In genomic region chr4:129929052-129929451, GRCh38 we compare ENCODE assay signal across 11 cellular contexts.
A peak's percentile ranks its signal among the peaks of the same experiment; 100 is the strongest.
DNase-seq lines count a peak whose midpoint lies in the region; ATAC-seq and TF ChIP-seq lines count a peak whose summit lies in the region.
"Had no signal": no experiment of that assay in that cellular context is flagged by ENCODE, and none has a peak within 500 bp of the region (broad histone marks: within the 10 kb centered on the region; RNA-seq: fewer than 3 reads in every experiment).

No MANE protein-coding gene starts in this region.

- no peaks in the 10 kb centered on the region for H3K9me3 Mint-ChIP-seq in WTC11
- H3K9me3 Mint-ChIP-seq in stimulated activated naive CD8-positive, alpha-beta T cell treated with anti-CD3 and anti-CD28 coated beads, Interleukin-15, amount 100 ng/mL, for 72 hours: no peaks in the 10 kb centered on the region
- H3K9me3 Mint-ChIP-seq in activated naive CD4-positive, alpha-beta T cell treated with anti-CD3 and anti-CD28 coated beads, Interleukin-2, amount 10 ng/mL, durations not matched to agents 7 days and 5 days: no peaks in the 10 kb centered on the region

- no peaks in the 10 kb centered on the region for H3K36me3 Mint-ChIP-seq in WTC11
- H3K36me3 Mint-ChIP-seq in activated naive CD4-positive, alpha-beta T cell treated with anti-CD3 and anti-CD28 coated beads, Interleukin-2, amount 10 ng/mL, durations not matched to agents 7 days and 5 days: no peaks in the 10 kb centered on the region

- H3K27ac Mint-ChIP-seq in WTC11: no peak overlapping the region
- H3K27ac Mint-ChIP-seq in stimulated activated naive CD8-positive, alpha-beta T cell treated with anti-CD3 and anti-CD28 coated beads, Interleukin-15, amount 100 ng/mL, for 72 hours: no peak overlapping the region
- H3K27ac Mint-ChIP-seq in activated naive CD4-positive, alpha-beta T cell treated with anti-CD3 and anti-CD28 coated beads, Interleukin-2, amount 10 ng/mL, durations not matched to agents 7 days and 5 days: no peak overlapping the region

- H3K4me3 ChIP-seq in Jurkat, Clone E6-1 (ENCODE audit: low read length): no peak overlapping the region
- H3K4me3 ChIP-seq in foreskin fibroblast (ENCODE audit: low read depth in 1 of 2, low read length in 2 of 2): no peak overlapping the region
- H3K4me3 ChIP-seq: Peyer's patch had no signal

- peaks cover 41% of the 10 kb centered on the region for H3K4me1 Mint-ChIP-seq in WTC11
- H3K4me1 Mint-ChIP-seq in stimulated activated naive CD8-positive, alpha-beta T cell treated with anti-CD3 and anti-CD28 coated beads, Interleukin-15, amount 100 ng/mL, for 72 hours: no peaks in the 10 kb centered on the region
- H3K4me1 Mint-ChIP-seq in activated naive CD4-positive, alpha-beta T cell treated with anti-CD3 and anti-CD28 coated beads, Interleukin-2, amount 10 ng/mL, durations not matched to agents 7 days and 5 days: no peaks in the 10 kb centered on the region

- POLR2A ChIA-PET in WTC11 (lab: Charles Lee): no interaction called here

- H3K4me3 Mint-ChIP-seq in WTC11: no peak overlapping the region
- no peak overlapping the region for H3K4me3 Mint-ChIP-seq in stimulated activated naive CD8-positive, alpha-beta T cell treated with anti-CD3 and anti-CD28 coated beads, Interleukin-15, amount 100 ng/mL, for 72 hours
- no peak overlapping the region for H3K4me3 Mint-ChIP-seq in activated naive CD4-positive, alpha-beta T cell treated with anti-CD3 and anti-CD28 coated beads, Interleukin-2, amount 10 ng/mL, durations not matched to agents 7 days and 5 days

- peak; percentile 37; the same call in 1 of the 2 replicates for TF ChIP-seq CTCF in WTC11 (IDR thresholded peaks at IDR 0.05)
- TF ChIP-seq CTCF in foreskin fibroblast (IDR thresholded peaks at IDR 0.05; ENCODE audit: low read depth, low read length): no peak

- CTCF ChIA-PET in WTC11 (lab: Charles Lee): no interaction called here
- CTCF ChIA-PET in activated naive CD4-positive, alpha-beta T cell treated with anti-CD3 and anti-CD28 coated beads, Interleukin-2, amount 10 ng/mL, durations not matched to agents 7 days and 5 days (lab: Charles Lee): no interaction called here

- no peaks in the 10 kb centered on the region for H3K27me3 Mint-ChIP-seq in WTC11 (ENCODE audit: low read depth)
- H3K27me3 Mint-ChIP-seq in stimulated activated naive CD8-positive, alpha-beta T cell treated with anti-CD3 and anti-CD28 coated beads, Interleukin-15, amount 100 ng/mL, for 72 hours: no peaks in the 10 kb centered on the region
- H3K27me3 Mint-ChIP-seq in activated naive CD4-positive, alpha-beta T cell treated with anti-CD3 and anti-CD28 coated beads, Interleukin-2, amount 10 ng/mL, durations not matched to agents 7 days and 5 days: no peaks in the 10 kb centered on the region

- peak; percentile 17 for DNase-seq in DMS 273 (lab: John Stamatoyannopoulos, UW; ENCODE audit: unreplicated experiment)
- DNase-seq in DMS 273 treated with DMSO at 0.1 percent for 48 hours (lab: John Stamatoyannopoulos, UW): no peak
- DNase-seq in Jurkat, Clone E6-1 (ENCODE audit: low read depth, low spot score): peak; percentile 10
- DNase-seq in WTC11 (ENCODE audit: low spot score): peak; percentile 32
- DNase-seq in renal cortical epithelial cell (ENCODE audit: low read depth): peak; percentile 25
- DNase-seq in stimulated activated naive CD8-positive, alpha-beta T cell treated with anti-CD3 and anti-CD28 coated beads, Interleukin-15, amount 100 ng/mL, for 72 hours: no peak
- DNase-seq in foreskin fibroblast: no peak
- no peak for DNase-seq in activated naive CD4-positive, alpha-beta T cell treated with anti-CD3 and anti-CD28 coated beads, Interleukin-2, amount 10 ng/mL, durations not matched to agents 7 days and 5 days
- DNase-seq: 8988T; activated T-cell treated with anti-CD3 and anti-CD28 coated beads, Interleukin-2, amount 50 U/mL, for 1 hour; Peyer's patch had no signal

- ATAC-seq in WTC11: peak; percentile 84
- no peak for ATAC-seq in stimulated activated naive CD8-positive, alpha-beta T cell treated with anti-CD3 and anti-CD28 coated beads, Interleukin-15, amount 100 ng/mL, for 72 hours

TF ChIP-seq in WTC11, 78 proteins besides CTCF, POLR2A, EP300 and RAD21:
- TF ChIP-seq ZNF263 (CRISPR knock-in tag; IDR thresholded peaks at IDR 0.05; ENCODE audit: low read depth): no peak
- no peak for TF ChIP-seq MYBL2 (CRISPR knock-in tag; IDR thresholded peaks at IDR 0.05)
- no peak for TF ChIP-seq USF1 (CRISPR knock-in tag; IDR thresholded peaks at IDR 0.05)
- TF ChIP-seq NR1H2 (CRISPR knock-in tag; IDR thresholded peaks at IDR 0.05): no peak
- no peak for TF ChIP-seq ETV6 (CRISPR knock-in tag; IDR thresholded peaks at IDR 0.05)
- TF ChIP-seq IRF2 (CRISPR knock-in tag; IDR thresholded peaks at IDR 0.05; ENCODE audit: borderline replicate concordance, low read depth): no peak
- TF ChIP-seq ZSCAN18 (CRISPR knock-in tag; IDR thresholded peaks at IDR 0.05): no peak
- no peak for TF ChIP-seq SMAD4 (CRISPR knock-in tag; IDR thresholded peaks at IDR 0.05)
- no peak for TF ChIP-seq GRHL2 (CRISPR knock-in tag; IDR thresholded peaks at IDR 0.05; ENCODE audit: insufficient replicate concordance, severe bottlenecking)
- no peak for TF ChIP-seq PRRX2 (CRISPR knock-in tag; IDR thresholded peaks at IDR 0.05)
- no peak for TF ChIP-seq NFATC4 (CRISPR knock-in tag; IDR thresholded peaks at IDR 0.05)
- TF ChIP-seq ATF1 (CRISPR knock-in tag; IDR thresholded peaks at IDR 0.05): no peak
- TF ChIP-seq ZNF138 (CRISPR knock-in tag; conservative IDR thresholded peaks at IDR 0.05): no peak
- no peak for TF ChIP-seq NFYB (CRISPR knock-in tag; conservative IDR thresholded peaks at IDR 0.05; ENCODE audit: low read depth)
- TF ChIP-seq GTF2I (CRISPR knock-in tag; conservative IDR thresholded peaks at IDR 0.05): no peak
- TF ChIP-seq, protein P1, sequence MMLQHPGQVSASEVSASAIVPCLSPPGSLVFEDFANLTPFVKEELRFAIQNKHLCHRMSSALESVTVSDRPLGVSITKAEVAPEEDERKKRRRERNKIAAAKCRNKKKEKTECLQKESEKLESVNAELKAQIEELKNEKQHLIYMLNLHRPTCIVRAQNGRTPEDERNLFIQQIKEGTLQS (CRISPR knock-in tag; conservative IDR thresholded peaks at IDR 0.05): no peak
- TF ChIP-seq SOX15 (CRISPR knock-in tag; IDR thresholded peaks at IDR 0.05): no peak
- no peak for TF ChIP-seq IRF1 (CRISPR knock-in tag; IDR thresholded peaks at IDR 0.05)
- no peak for TF ChIP-seq RELA (CRISPR knock-in tag; IDR thresholded peaks at IDR 0.05; ENCODE audit: borderline replicate concordance)

Comparison
In these comparisons a context has a peak if more than half of its experiments do, and no peak if none do; other contexts are left out.
1. DNase-seq: peak in DMS 273 (single experiment), Jurkat, Clone E6-1 (single experiment), WTC11 (single experiment) and renal cortical epithelial cell (single experiment); none in DMS 273 treated with DMSO at 0.1 percent for 48 hours (single experiment), stimulated activated naive CD8-positive, alpha-beta T cell treated with anti-CD3 and anti-CD28 coated beads, Interleukin-15, amount 100 ng/mL, for 72 hours (0 of 2), foreskin fibroblast (0 of 2) and activated naive CD4-positive, alpha-beta T cell treated with anti-CD3 and anti-CD28 coated beads, Interleukin-2, amount 10 ng/mL, durations not matched to agents 7 days and 5 days (single experiment).